In the genomic region with DNA sequence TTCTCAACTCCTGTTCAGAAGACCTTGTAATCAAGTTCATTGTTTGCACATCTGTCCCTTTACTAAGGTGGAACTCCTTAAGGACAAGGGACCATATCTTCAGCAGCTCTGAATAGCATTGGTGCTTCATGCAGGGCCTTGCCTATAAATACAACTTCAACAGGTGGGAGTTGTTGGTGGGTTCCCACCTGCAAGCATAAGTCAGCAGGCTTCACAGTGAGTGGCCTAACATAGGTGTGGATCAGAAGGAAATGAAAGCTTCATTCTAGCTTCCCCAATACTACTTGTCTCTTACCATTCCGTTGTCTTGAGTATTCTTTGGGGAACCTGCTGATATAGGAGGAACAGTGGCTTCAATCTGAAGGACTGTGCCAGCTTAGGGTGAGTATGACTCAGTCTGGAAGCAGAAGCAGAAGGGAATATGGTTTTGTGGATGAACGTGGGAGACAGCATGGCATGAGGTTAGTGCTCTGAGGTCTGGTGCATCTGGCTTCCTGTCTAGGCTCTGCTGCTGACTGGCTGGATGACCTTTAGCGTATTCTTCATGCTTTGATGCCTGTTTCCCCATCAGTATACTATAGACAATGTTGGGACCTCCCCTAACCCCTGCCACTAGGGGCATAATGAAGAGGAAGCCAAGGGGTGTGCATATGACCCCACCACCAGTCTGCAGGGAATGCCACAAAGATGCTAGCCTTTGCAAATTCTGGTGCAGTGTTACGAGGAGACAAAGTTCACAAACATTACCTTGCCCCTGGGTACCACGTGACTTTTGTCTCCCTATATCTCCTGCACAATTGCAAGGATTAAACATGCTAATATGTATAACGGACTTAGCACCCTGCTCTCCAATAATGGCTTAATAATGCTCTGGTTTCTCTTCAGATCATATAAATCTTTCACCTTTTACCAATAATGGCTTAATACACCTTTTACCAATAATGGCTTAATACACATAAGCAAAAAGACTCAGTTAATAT, we compare ENCODE assay signal across 8 cellular contexts.
A peak's percentile ranks its signal among the peaks of the same experiment; 100 is the strongest.
DNase-seq lines count a peak whose midpoint lies in the region; ATAC-seq, FAIRE-seq and TF ChIP-seq lines count a peak whose summit lies in the region.

No MANE protein-coding gene starts in this region.

- ATAC-seq in GM21423 (IDR thresholded peaks at IDR 0.05; ENCODE audit: unreplicated experiment), result peak; percentile 45
- ATAC-seq in HG03565 (IDR thresholded peaks at IDR 0.05; ENCODE audit: unreplicated experiment), result peak; percentile 28

- H4K8ac ChIP-seq in neuronal stem cell (ENCODE audit: low read depth, low read length), result no peak overlapping the region

- H3K4ac ChIP-seq in neuronal stem cell (ENCODE audit: low read length), result no peak overlapping the region

- peaks cover 0 to 50% (median 14%) of the 10 kb centered on the region in 4 donors for H3K4me1 ChIP-seq in tibial artery
- peaks cover 7 to 18% of the 10 kb centered on the region in 2 donors for H3K4me1 ChIP-seq in neuronal stem cell (ENCODE audit: control insufficient read depth in 2 of 2, insufficient read depth in 1 of 2, low read depth in 1 of 2, low read length in 2 of 2)

- peak; percentile 99 for FAIRE-seq in GM12891 (lab: Jason Lieb, UNC)

- no peak overlapping the region for H2BK12ac ChIP-seq in neuronal stem cell (ENCODE audit: low read length)

- intact Hi-C loops in tibial artery (cut with DNase I; ENCODE audit: low total_unique reads), result no loop called here

- TF ChIP-seq CTCF in epithelial cell of proximal tubule (conservative IDR thresholded peaks at IDR 0.05; ENCODE audit: low read depth, low read length) (peak; percentile 13), tibial artery (IDR thresholded peaks at IDR 0.05) (no peak), WERI-Rb-1 (IDR thresholded peaks at IDR 0.05; ENCODE audit: low read depth, low read length) (no peak)

- H3K18ac ChIP-seq in neuronal stem cell (ENCODE audit: low read length), result no peak overlapping the region

- no peak overlapping the region for H3K9ac ChIP-seq in neuronal stem cell (ENCODE audit: low read depth, low read length, poor library complexity)

- H2AFZ ChIP-seq in neuronal stem cell (ENCODE audit: low read length), result no peak overlapping the region

- TF ChIP-seq POLR2A in GM12891 (IDR thresholded peaks at IDR 0.05; ENCODE audit: low read depth, low read length), result no peak

- H3K4me3 ChIP-seq in epithelial cell of proximal tubule (ENCODE audit: low read depth, low read length) (no peak overlapping the region), tibial artery (no peak overlapping the region), neuronal stem cell (ENCODE audit: low read length in 2 of 2) (no peak overlapping the region), WERI-Rb-1 (ENCODE audit: low read depth, low read length) (no peak overlapping the region)

- H2BK5ac ChIP-seq in neuronal stem cell (ENCODE audit: low read length), result no peak overlapping the region

- no peak overlapping the region for H4K91ac ChIP-seq in neuronal stem cell (ENCODE audit: low read depth, low read length, poor library complexity)

- no peaks in the 10 kb centered on the region for H3K36me3 ChIP-seq in tibial artery
- peaks cover 0 to 1% of the 10 kb centered on the region in 2 donors for H3K36me3 ChIP-seq in neuronal stem cell (replicated peaks in 1 of 2; ENCODE audit: control insufficient read depth in 2 of 2, insufficient read depth in 2 of 2, low read length in 2 of 2)
- no peaks in the 10 kb centered on the region for H3K36me3 ChIP-seq in WERI-Rb-1

- H3K79me1 ChIP-seq in neuronal stem cell (ENCODE audit: low read depth, low read length), result no peaks in the 10 kb centered on the region

- no peaks in the 10 kb centered on the region for H3K9me3 ChIP-seq in tibial artery
- no peaks in the 10 kb centered on the region for H3K9me3 ChIP-seq in neuronal stem cell (replicated peaks in 1 of 2; ENCODE audit: control insufficient read depth in 2 of 2, insufficient read depth in 1 of 2, low read depth in 1 of 2, low read length in 2 of 2)
- H3K9me3 ChIP-seq in WERI-Rb-1 (ENCODE audit: severe bottlenecking), result no peaks in the 10 kb centered on the region

- H2BK15ac ChIP-seq in neuronal stem cell (ENCODE audit: low read length), result no peak overlapping the region

- DNase-seq in GM12891 (ENCODE audit: insufficient read length, low spot score), result no peak
- no peak for DNase-seq in epithelial cell of proximal tubule (ENCODE audit: low read depth)
- DNase-seq in tibial artery, result no peak
- no peak for DNase-seq in neuronal stem cell (ENCODE audit: low spot score)
- DNase-seq in NCI-H2171 treated with DMSO at 0.1 percent for 48 hours (lab: John Stamatoyannopoulos, UW), result no peak
- DNase-seq in WERI-Rb-1, result no peak

- H3K27ac ChIP-seq in tibial artery, result no peak overlapping the region
- no peak overlapping the region for H3K27ac ChIP-seq in neuronal stem cell (replicated peaks; ENCODE audit: low read length)
- no peak overlapping the region for H3K27ac ChIP-seq in WERI-Rb-1

- no peaks in the 10 kb centered on the region for H3K27me3 ChIP-seq in tibial artery
- no peaks in the 10 kb centered on the region for H3K27me3 ChIP-seq in neuronal stem cell (ENCODE audit: control insufficient read depth in 3 of 3, insufficient read depth in 3 of 3, low read depth in 1 of 3, low read length in 3 of 3)
- no peaks in the 10 kb centered on the region for H3K27me3 ChIP-seq in WERI-Rb-1 (ENCODE audit: insufficient read depth, low read depth, severe bottlenecking)

- WGBS in neuronal stem cell (ENCODE audit: extremely low coverage in 2 of 2, insufficient read length in 2 of 2, insufficient replicate concordance in 1 of 2), 2 donors, result no CpG with 5 or more reads among the region's 6 CpGs

- H2AK5ac ChIP-seq in neuronal stem cell (ENCODE audit: low read depth, low read length), result no peak overlapping the region

- H2BK120ac ChIP-seq in neuronal stem cell (ENCODE audit: low read depth, low read length), result no peak overlapping the region

- no peak overlapping the region for H3K14ac ChIP-seq in neuronal stem cell (ENCODE audit: low read length)

- no peak overlapping the region for H3K4me2 ChIP-seq in neuronal stem cell (ENCODE audit: insufficient read depth, low read length, poor library complexity, severe bottlenecking)

- H3K23ac ChIP-seq in neuronal stem cell (ENCODE audit: low read depth, low read length, poor library complexity), result no peak overlapping the region

TF ChIP-seq in GM12891, 5 proteins besides CTCF, POLR2A, EP300 and RAD21:
- TF ChIP-seq POU2F2 (IDR thresholded peaks at IDR 0.05; ENCODE audit: low read depth, low read length) (0 out of 2 replicates have a peak, but pooled peaks have one; percentile 30), POLR2AphosphoS5 (IDR thresholded peaks at IDR 0.05; ENCODE audit: low read depth, low read length) (no peak), SPI1 (IDR thresholded peaks at IDR 0.05; ENCODE audit: low read depth, low read length) (no peak), PAX5 (IDR thresholded peaks at IDR 0.05; ENCODE audit: insufficient read depth, low read length, severe bottlenecking) (no peak)
